Comparison of ENCODE assay signal across 8 cellular contexts in genomic region chr19:10501971-10502523, GRCh38. TPM values are rescaled to one million over a fixed set of nuclear protein-coding genes. Genes with fewer than 3 reads are reported as not detected.
A peak's percentile ranks its signal among the peaks of the same experiment; 100 is the strongest.
DNase-seq lines count a peak whose midpoint lies in the region; ATAC-seq and TF ChIP-seq lines count a peak whose summit lies in the region.

No MANE protein-coding gene starts in this region.

- no peaks in the 10 kb centered on the region; the same call in 1 of the 2 replicates for H4K20me1 ChIP-seq in GM23338 (replicated peaks; ENCODE audit: insufficient read depth)

- H3K4me1 ChIP-seq in GM23338 (ENCODE audit: insufficient read depth): peaks cover 28% of the 10 kb centered on the region

- peak; percentile 75 for DNase-seq in DMS53 (lab: John Stamatoyannopoulos, UW)
- no peak for DNase-seq in DMS53 treated with DMSO at 0.1 percent for 48 hours (lab: John Stamatoyannopoulos, UW; ENCODE audit: unreplicated experiment)
- peak; percentile 58 for DNase-seq in GM23338 (ENCODE audit: low spot score)
- peak; percentile 90 for DNase-seq in LNCaP clone FGC (ENCODE audit: low read depth)
- peak; percentile 82 for DNase-seq in coronary artery (ENCODE audit: low spot score)
- DNase-seq in left lobe of liver (ENCODE audit: low spot score): peak; percentile 99
- DNase-seq in stimulated activated CD4-positive, alpha-beta T cell treated with anti-CD3 and anti-CD28 coated beads, Interleukin-4, amount 100 ng/mL, for 1 hour: peak; percentile 57

- peaks cover 39% of the 10 kb centered on the region for H3K36me3 Mint-ChIP-seq in GM23338 (ENCODE audit: low read depth)

- peaks cover 52% of the 10 kb centered on the region for H3K79me2 ChIP-seq in GM23338 (replicated peaks; ENCODE audit: insufficient read depth)

- H3K36me3 ChIP-seq in GM23338 (ENCODE audit: insufficient read depth): peaks cover 18% of the 10 kb centered on the region; the same call in 1 of the 2 replicates

- peaks cover 21% of the 10 kb centered on the region for H3F3A ChIP-seq in GM23338 (replicated peaks; ENCODE audit: low read depth)

- H3K4me3 ChIP-seq in GM23338 (peak overlapping the region; percentile 90), LNCaP clone FGC (ENCODE audit: low read depth, low read length) (peak overlapping the region; percentile 90), coronary artery (peak overlapping the region; percentile 95)

- H3K27ac ChIP-seq in GM23338 (ENCODE audit: low read depth) (peak overlapping the region; percentile 96), coronary artery (peak overlapping the region; percentile 94 to 97)

- H3K27ac Mint-ChIP-seq in GM23338: peak overlapping the region; percentile 96

- H3K4me1 Mint-ChIP-seq in GM23338: peaks cover 25% of the 10 kb centered on the region

- H3K9me2 ChIP-seq in GM23338 (ENCODE audit: insufficient read depth): no peaks in the 10 kb centered on the region

- peaks cover 4% of the 10 kb centered on the region; the same call in 1 of the 3 replicates for H3K9me3 Mint-ChIP-seq in GM23338

- ATAC-seq in GM23338: peak; percentile 17
- peak; percentile 15 to 19 for ATAC-seq in activated CD4-positive, CD25-positive, alpha-beta regulatory T cell treated with anti-CD3 and anti-CD28 coated beads, Interleukin-2, amount 50 U/mL, for 24 hours
- ATAC-seq in left lobe of liver: peak; percentile 69

- peak overlapping the region; percentile 79 for H3K4me3 Mint-ChIP-seq in GM23338

- peaks cover 25% of the 10 kb centered on the region for H3K27me3 Mint-ChIP-seq in GM23338 (ENCODE audit: insufficient read depth, low read depth, poor library complexity)

- H3K27me3 ChIP-seq in GM23338 (ENCODE audit: insufficient read depth): peaks cover 9% of the 10 kb centered on the region; the same call in 1 of the 2 replicates

- TF ChIP-seq CTCF in GM23338 (conservative IDR thresholded peaks at IDR 0.05; ENCODE audit: low read depth in 2 of 2): no peak
- TF ChIP-seq CTCF in LNCaP clone FGC (IDR thresholded peaks at IDR 0.05; ENCODE audit: control insufficient read depth, extremely low read depth, insufficient read depth): no peak
- no peak for TF ChIP-seq CTCF in coronary artery (IDR thresholded peaks at IDR 0.05)

- peak overlapping the region; percentile 92 for H3K4me2 ChIP-seq in GM23338

- 0 out of 2 replicates have a peak overlapping the region, but pooled peaks have one; percentile 43 for H2AFZ ChIP-seq in GM23338

TF ChIP-seq in GM23338, 12 proteins besides CTCF, POLR2A, EP300 and RAD21:
- peak; percentile 44; the same call in 1 of the 2 replicates for TF ChIP-seq POLR2AphosphoS5 (IDR thresholded peaks at IDR 0.05; ENCODE audit: low read depth)
- TF ChIP-seq STAT1 (IDR thresholded peaks at IDR 0.05; ENCODE audit: unreplicated experiment): no peak

RNA-seq across cellular contexts. Expression of gene KEAP1, which starts 1.1 kb away (rescaled TPM):
- 71.5 and 77.5 TPM in 2 replicates for total RNA-seq in GM23338 (2014; rRNA removed; shearing (Covaris generic))
- 46.5 and 57.8 TPM in 2 replicates for polyA plus RNA-seq in GM23338 (2016; fragmentation: Nextera tagmentation; extraction: Ambion mirVana)
- total RNA-seq in left lobe of liver: 59.6 TPM

RNA-seq across cellular contexts. Expression of gene S1PR5, which starts 15.2 kb away (rescaled TPM):
- total RNA-seq in GM23338 (2014; rRNA removed; shearing (Covaris generic)): 3.1 and 8.0 TPM in 2 replicates
- 4.6 and 4.8 TPM in 2 replicates for polyA plus RNA-seq in GM23338 (2016; fragmentation: Nextera tagmentation; extraction: Ambion mirVana)
- total RNA-seq in left lobe of liver: 0.30 TPM

RNA-seq across cellular contexts. Expression of gene ATG4D, which starts 41.7 kb away (rescaled TPM):
- 53.2 and 55.5 TPM in 2 replicates for total RNA-seq in GM23338 (2014; rRNA removed; shearing (Covaris generic))
- polyA plus RNA-seq in GM23338 (2016; fragmentation: Nextera tagmentation; extraction: Ambion mirVana): 15.1 and 19.1 TPM in 2 replicates
- 11.6 TPM for total RNA-seq in left lobe of liver

Comparison
In these comparisons a context has a peak if more than half of its experiments do, and no peak if none do; other contexts are left out.
1. ATAC-seq: peak in every context shown above with its lines; median percentile 69 in left lobe of liver; 17 in GM23338; 17 in activated CD4-positive, CD25-positive, alpha-beta regulatory T cell treated with anti-CD3 and anti-CD28 coated beads, Interleukin-2, amount 50 U/mL, for 24 hours.